ENCODE assay signal across 12 cellular contexts in genomic region chr3:34056181-34056910, GRCh38.
DNase-seq lines count a peak whose midpoint lies in the region; ATAC-seq and TF ChIP-seq lines count a peak whose summit lies in the region.
"Had no signal": no experiment of that assay in that cellular context is flagged by ENCODE, and none has a peak within 500 bp of the region (broad histone marks: within the 10 kb centered on the region; RNA-seq: fewer than 3 reads in every experiment).

No MANE protein-coding gene starts in this region.

- POLR2A ChIA-PET in PC-3 (lab: Charles Lee; ENCODE audit: unreplicated experiment), result no interaction called here

- no peaks in the 10 kb centered on the region for H3K79me2 ChIP-seq in PC-3 (ENCODE audit: low read length)

- BruUV-seq in PC-3 (replicated peaks; lab: Mats Ljungman, UMichigan), result no TSS peak

- CTCF ChIA-PET in PC-3 (lab: Charles Lee), result no interaction called here
- CTCF ChIA-PET in activated naive CD4-positive, alpha-beta T cell treated with anti-CD3 and anti-CD28 coated beads, Interleukin-2, amount 10 ng/mL, durations not matched to agents 7 days and 5 days (lab: Charles Lee), result no interaction called here

- no peaks in the 10 kb centered on the region for H3F3A ChIP-seq in PC-3 (ENCODE audit: low read length, unreplicated experiment)

- H2AFZ ChIP-seq in PC-3 (ENCODE audit: low read length), result peak overlapping the region; percentile 18; the same call in 1 of the 2 replicates

- no peaks in the 10 kb centered on the region for H3K9me3 ChIP-seq in PC-3 (ENCODE audit: low read length)
- H3K9me3 ChIP-seq: Caco-2 had no signal

- H3K9me2 ChIP-seq in PC-3 (replicated peaks; ENCODE audit: low read length), result no peaks in the 10 kb centered on the region

- no peaks in the 10 kb centered on the region for H3K27me3 Mint-ChIP-seq in activated naive CD4-positive, alpha-beta T cell treated with anti-CD3 and anti-CD28 coated beads, Interleukin-2, amount 10 ng/mL, durations not matched to agents 7 days and 5 days

- no peaks in the 10 kb centered on the region for H3K4me1 Mint-ChIP-seq in activated naive CD4-positive, alpha-beta T cell treated with anti-CD3 and anti-CD28 coated beads, Interleukin-2, amount 10 ng/mL, durations not matched to agents 7 days and 5 days

- TF ChIP-seq CTCF in PC-3 (conservative IDR thresholded peaks at IDR 0.05; ENCODE audit: low read depth, low read length), result no peak

- H3K9ac ChIP-seq in PC-3 (ENCODE audit: low read length), result no peak overlapping the region

- no peak overlapping the region for H3K27ac Mint-ChIP-seq in activated naive CD4-positive, alpha-beta T cell treated with anti-CD3 and anti-CD28 coated beads, Interleukin-2, amount 10 ng/mL, durations not matched to agents 7 days and 5 days

- no peak overlapping the region for H3K4me3 ChIP-seq in PC-3 (ENCODE audit: low read length)

- no peaks in the 10 kb centered on the region for H4K20me1 ChIP-seq in PC-3 (ENCODE audit: low read length)

- intact Hi-C loops in PC-3 (cut with micrococcal nuclease) (no loop called here), sciatic nerve (cut with DNase I) (no loop called here)

- H3K36me3 Mint-ChIP-seq in activated naive CD4-positive, alpha-beta T cell treated with anti-CD3 and anti-CD28 coated beads, Interleukin-2, amount 10 ng/mL, durations not matched to agents 7 days and 5 days, result no peaks in the 10 kb centered on the region

- H3K36me3 ChIP-seq in PC-3 (ENCODE audit: low read depth, low read length), result no peaks in the 10 kb centered on the region

- 0 out of 2 replicates have a peak, but pooled peaks cover 3% of the 10 kb centered on the region for H3K4me1 ChIP-seq in PC-3 (ENCODE audit: insufficient read depth, low read length)
- H3K4me1 ChIP-seq: Caco-2 had no signal

- no peak for DNase-seq in PC-3
- no peak for DNase-seq in COLO668 (lab: John Stamatoyannopoulos, UW; ENCODE audit: unreplicated experiment)
- no peak for DNase-seq in islet precursor cell
- DNase-seq in activated naive CD4-positive, alpha-beta T cell treated with anti-CD3 and anti-CD28 coated beads, Interleukin-2, amount 10 ng/mL, durations not matched to agents 7 days and 5 days, result no peak
- DNase-seq in sciatic nerve (ENCODE audit: low spot score), result no peak
- DNase-seq: activated effector memory CD4-positive, alpha-beta T cell treated with Interleukin-2 at 50 U/mL for 16 hours; Caco-2; caudate nucleus; NCI-H2107 had no signal

- H3K4me2 ChIP-seq in PC-3 (ENCODE audit: low read length), result no peak overlapping the region

- H3K9me3 Mint-ChIP-seq in activated naive CD4-positive, alpha-beta T cell treated with anti-CD3 and anti-CD28 coated beads, Interleukin-2, amount 10 ng/mL, durations not matched to agents 7 days and 5 days, result no peaks in the 10 kb centered on the region

- H3K27me3 ChIP-seq in PC-3 (ENCODE audit: low read length), result peaks cover 13% of the 10 kb centered on the region; the same call in 1 of the 2 replicates

- peak; percentile 7 for ATAC-seq in GM18867 (IDR thresholded peaks at IDR 0.05; ENCODE audit: unreplicated experiment)
- ATAC-seq in GM21526 (IDR thresholded peaks at IDR 0.05; ENCODE audit: low FRiP score, unreplicated experiment), result peak; percentile 20
- ATAC-seq in HG03064 (IDR thresholded peaks at IDR 0.05; ENCODE audit: low read depth, unreplicated experiment), result peak; percentile 31
- no peak for ATAC-seq in PC-3
- no peak for ATAC-seq in sciatic nerve

- no peak overlapping the region for H3K27ac ChIP-seq in PC-3 (ENCODE audit: low read length)

- no peak overlapping the region for H3K4me3 Mint-ChIP-seq in activated naive CD4-positive, alpha-beta T cell treated with anti-CD3 and anti-CD28 coated beads, Interleukin-2, amount 10 ng/mL, durations not matched to agents 7 days and 5 days

Comparison
In these comparisons a context has a peak if more than half of its experiments do, and no peak if none do; other contexts are left out.
1. ATAC-seq: peak in GM18867 (single experiment), GM21526 (single experiment) and HG03064 (single experiment); none in PC-3 (single experiment) and sciatic nerve (single experiment).